In genomic region chr10:5563237-5563961, GRCh38 we compare ENCODE assay signal across 11 cellular contexts. TPM values are rescaled to one million over a fixed set of nuclear protein-coding genes. Genes with fewer than 3 reads are reported as not detected.
DNase-seq lines count a peak whose midpoint lies in the region; ATAC-seq and TF ChIP-seq lines count a peak whose summit lies in the region.
"Had no signal": no experiment of that assay in that cellular context is flagged by ENCODE, and none has a peak within 500 bp of the region (broad histone marks: within the 10 kb centered on the region; RNA-seq: fewer than 3 reads in every experiment).

No MANE protein-coding gene starts in this region.

- H3K27me3 Mint-ChIP-seq in activated naive CD4-positive, alpha-beta T cell treated with anti-CD3 and anti-CD28 coated beads for 36 hours (ENCODE audit: low read depth): no peaks in the 10 kb centered on the region
- H3K27me3 Mint-ChIP-seq in activated CD4-positive, alpha-beta memory T cell treated with anti-CD3 and anti-CD28 coated beads for 36 hours: peaks cover 3% of the 10 kb centered on the region

- no peaks in the 10 kb centered on the region for H3K36me3 Mint-ChIP-seq in activated naive CD4-positive, alpha-beta T cell treated with anti-CD3 and anti-CD28 coated beads for 36 hours (ENCODE audit: low read depth)
- no peaks in the 10 kb centered on the region for H3K36me3 Mint-ChIP-seq in activated CD4-positive, alpha-beta memory T cell treated with anti-CD3 and anti-CD28 coated beads for 36 hours

- H3K27ac ChIP-seq in suprapubic skin: peak overlapping the region; percentile 24
- H3K27ac ChIP-seq in prostate gland: no peak overlapping the region

- POLR2A ChIA-PET in activated CD4-positive, alpha-beta memory T cell treated with anti-CD3 and anti-CD28 coated beads for 36 hours (lab: Charles Lee): interaction anchor here (0.6 to 1.3 kb wide), 3 partner anchors 12 to 22 kb away, joined by 3 read pairs; no protein-coding TSS in a partner anchor

- H3K4me1 Mint-ChIP-seq in activated naive CD4-positive, alpha-beta T cell treated with anti-CD3 and anti-CD28 coated beads for 36 hours (ENCODE audit: low read depth): peaks cover 40% of the 10 kb centered on the region
- peaks cover 39% of the 10 kb centered on the region for H3K4me1 Mint-ChIP-seq in activated CD4-positive, alpha-beta memory T cell treated with anti-CD3 and anti-CD28 coated beads for 36 hours (ENCODE audit: low read depth)
- H3K4me1 Mint-ChIP-seq: B cell had no signal

- intact Hi-C loops in activated naive CD4-positive, alpha-beta T cell treated with anti-CD3 and anti-CD28 coated beads for 36 hours (cut with micrococcal nuclease): no loop called here
- intact Hi-C loops in activated CD4-positive, alpha-beta memory T cell treated with anti-CD3 and anti-CD28 coated beads for 36 hours (cut with micrococcal nuclease): no loop called here
- intact Hi-C loops in prostate gland (cut with DNase I): no loop called here

- peak; percentile 2 for DNase-seq in activated naive CD4-positive, alpha-beta T cell treated with anti-CD3 and anti-CD28 coated beads for 36 hours
- DNase-seq in activated naive CD4-positive, alpha-beta T cell (lab: John Stamatoyannopoulos, UW): no peak
- DNase-seq in activated CD4-positive, alpha-beta memory T cell treated with anti-CD3 and anti-CD28 coated beads for 36 hours: peak; percentile 7
- peak; percentile 39 for DNase-seq in left lobe of liver (ENCODE audit: low spot score)
- peak; percentile 53 to 80 for DNase-seq in suprapubic skin (ENCODE audit: low spot score in 2 of 2)
- DNase-seq in prostate gland (ENCODE audit: low spot score): no peak
- DNase-seq in NCI-H1092 treated with DMSO at 0.1 percent for 48 hours (lab: John Stamatoyannopoulos, UW): no peak
- DNase-seq: SHP77 treated with DMSO at 0.1 percent for 48 hours had no signal

- H3K4me3 Mint-ChIP-seq in activated naive CD4-positive, alpha-beta T cell treated with anti-CD3 and anti-CD28 coated beads for 36 hours: no peak overlapping the region
- H3K4me3 Mint-ChIP-seq in activated CD4-positive, alpha-beta memory T cell treated with anti-CD3 and anti-CD28 coated beads for 36 hours: peak overlapping the region; percentile 45
- H3K4me3 Mint-ChIP-seq: B cell had no signal

- TF ChIP-seq POLR2A in suprapubic skin (IDR thresholded peaks at IDR 0.05) (no peak), prostate gland (IDR thresholded peaks at IDR 0.05) (no peak)

- H3K4me1 ChIP-seq in suprapubic skin (peaks cover 16% of the 10 kb centered on the region), prostate gland (replicated peaks) (no peaks in the 10 kb centered on the region)

- no peak for ATAC-seq in left lobe of liver
- no peak for ATAC-seq in GM21825 (IDR thresholded peaks at IDR 0.05; ENCODE audit: unreplicated experiment)

- H3K27me3 ChIP-seq in suprapubic skin: no peaks in the 10 kb centered on the region
- no peaks in the 10 kb centered on the region for H3K27me3 ChIP-seq in prostate gland (replicated peaks; ENCODE audit: insufficient read depth)

- no peak for TF ChIP-seq CTCF in suprapubic skin (IDR thresholded peaks at IDR 0.05)
- TF ChIP-seq CTCF in prostate gland (IDR thresholded peaks at IDR 0.05): no peak

- H3K4me3 ChIP-seq in suprapubic skin (no peak overlapping the region), prostate gland (no peak overlapping the region)

- H3K9me3 ChIP-seq in suprapubic skin: no peaks in the 10 kb centered on the region
- no peaks in the 10 kb centered on the region for H3K9me3 ChIP-seq in prostate gland

- TF ChIP-seq EP300 in suprapubic skin (IDR thresholded peaks at IDR 0.05): no peak

- H3K36me3 ChIP-seq in suprapubic skin (no peaks in the 10 kb centered on the region), prostate gland (no peaks in the 10 kb centered on the region)

- H3K27ac Mint-ChIP-seq in activated naive CD4-positive, alpha-beta T cell treated with anti-CD3 and anti-CD28 coated beads for 36 hours: no peak overlapping the region
- H3K27ac Mint-ChIP-seq in activated CD4-positive, alpha-beta memory T cell treated with anti-CD3 and anti-CD28 coated beads for 36 hours: peak overlapping the region; percentile 77
- H3K27ac Mint-ChIP-seq: B cell had no signal

- no peaks in the 10 kb centered on the region for H3K9me3 Mint-ChIP-seq in activated naive CD4-positive, alpha-beta T cell treated with anti-CD3 and anti-CD28 coated beads for 36 hours
- no peaks in the 10 kb centered on the region for H3K9me3 Mint-ChIP-seq in activated CD4-positive, alpha-beta memory T cell treated with anti-CD3 and anti-CD28 coated beads for 36 hours
- H3K9me3 Mint-ChIP-seq: stimulated activated naive CD8-positive, alpha-beta T cell treated with anti-CD3 and anti-CD28 coated beads, Interleukin-15, amount 100 ng/mL, for 72 hours had no signal

- WGBS in suprapubic skin: 75% methylated on average over 13 of the region's 22 CpGs
- WGBS in prostate gland: 61% methylated on average over 22 of the region's 22 CpGs

- CTCF ChIA-PET in activated naive CD4-positive, alpha-beta T cell treated with anti-CD3 and anti-CD28 coated beads for 36 hours (lab: Charles Lee): interaction anchor here (1.4 kb wide), 1 partner anchor 9 kb away, joined by 5 read pairs; no protein-coding TSS in a partner anchor
- CTCF ChIA-PET in activated CD4-positive, alpha-beta memory T cell treated with anti-CD3 and anti-CD28 coated beads for 36 hours (lab: Charles Lee): interaction anchor here (1.9 kb wide), 1 partner anchor 59 kb away, joined by 8 read pairs; no protein-coding TSS in a partner anchor

RNA-seq across cellular contexts. Expression of gene CALML3, which starts 38.6 kb away (rescaled TPM):
- total RNA-seq in activated naive CD4-positive, alpha-beta T cell treated with anti-CD3 and anti-CD28 coated beads for 36 hours: not detected
- not detected for total RNA-seq in activated CD4-positive, alpha-beta memory T cell treated with anti-CD3 and anti-CD28 coated beads for 36 hours
- total RNA-seq in left lobe of liver: not detected
- 100 to 1,000 TPM in 2 of 4 donors, 10 to 100 TPM in 2; 27.4 to 296 (median 105) TPM for total RNA-seq in suprapubic skin
- total RNA-seq in prostate gland: 1 to 10 TPM; 1.6 to 8.0 TPM
- total RNA-seq: B cell had no signal

Comparison
In these comparisons a context has a peak if more than half of its experiments do, and no peak if none do; other contexts are left out.
1. DNase-seq: peak in activated naive CD4-positive, alpha-beta T cell treated with anti-CD3 and anti-CD28 coated beads for 36 hours (single experiment), activated CD4-positive, alpha-beta memory T cell treated with anti-CD3 and anti-CD28 coated beads for 36 hours (single experiment), left lobe of liver (single experiment) and suprapubic skin (2 of 2); none in activated naive CD4-positive, alpha-beta T cell (0 of 4), prostate gland (single experiment) and NCI-H1092 treated with DMSO at 0.1 percent for 48 hours (single experiment).